ENCODE assay signal across 8 cellular contexts in genomic region chr1:30823969-30824735, GRCh38.
DNase-seq lines count a peak whose midpoint lies in the region; ATAC-seq lines count a peak whose summit lies in the region.

No MANE protein-coding gene starts in this region.

- H3K9me3 Mint-ChIP-seq in activated CD4-positive, alpha-beta T cell treated with anti-CD3 and anti-CD28 coated beads, Interleukin-2, amount 10 ng/mL, durations not matched to agents 7 days and 5 days: no peaks in the 10 kb centered on the region

- peak; percentile 99 for ATAC-seq in GM19372 (IDR thresholded peaks at IDR 0.05; ENCODE audit: low read depth, unreplicated experiment)
- ATAC-seq in HG03469 (IDR thresholded peaks at IDR 0.05; ENCODE audit: unreplicated experiment): peak; percentile 82

- H3K27ac ChIP-seq in layer of hippocampus (ENCODE audit: low read depth, low read length): peak overlapping the region; percentile 98

- H3K27ac Mint-ChIP-seq in activated CD4-positive, alpha-beta T cell treated with anti-CD3 and anti-CD28 coated beads, Interleukin-2, amount 10 ng/mL, durations not matched to agents 7 days and 5 days: no peak overlapping the region

- DNase-seq in AG20443 (ENCODE audit: low spot score): peak; percentile 100
- DNase-seq in NCI-H526 treated with DMSO at 0.1 percent for 48 hours (lab: John Stamatoyannopoulos, UW): peak; percentile 82
- DNase-seq in activated CD4-positive, alpha-beta T cell treated with anti-CD3 and anti-CD28 coated beads, Interleukin-2, amount 10 ng/mL, durations not matched to agents 7 days and 5 days: peak; percentile 50
- peak; percentile 72 for DNase-seq in cortex of kidney (lab: John Stamatoyannopoulos, UW)
- DNase-seq in stimulated activated CD4-positive, alpha-beta T cell treated with anti-CD3 and anti-CD28 coated beads, Interleukin-1b, Interleukin-23, amount 100 ng/mL, for 24 hours (ENCODE audit: low read depth in 4 of 4, low spot score in 1 of 4): peak; percentile 11 to 37 (median 23)

- POLR2A ChIA-PET in activated CD4-positive, alpha-beta T cell treated with anti-CD3 and anti-CD28 coated beads, Interleukin-2, amount 10 ng/mL, durations not matched to agents 7 days and 5 days (lab: Charles Lee): no interaction called here

- H3K27me3 ChIP-seq in layer of hippocampus (ENCODE audit: control insufficient read depth, insufficient read depth, low read length): no peaks in the 10 kb centered on the region

- peaks cover 64% of the 10 kb centered on the region for H3K27me3 Mint-ChIP-seq in activated CD4-positive, alpha-beta T cell treated with anti-CD3 and anti-CD28 coated beads, Interleukin-2, amount 10 ng/mL, durations not matched to agents 7 days and 5 days

- H3K4me3 Mint-ChIP-seq in activated CD4-positive, alpha-beta T cell treated with anti-CD3 and anti-CD28 coated beads, Interleukin-2, amount 10 ng/mL, durations not matched to agents 7 days and 5 days: peak overlapping the region; percentile 43

- H3K4me1 Mint-ChIP-seq in activated CD4-positive, alpha-beta T cell treated with anti-CD3 and anti-CD28 coated beads, Interleukin-2, amount 10 ng/mL, durations not matched to agents 7 days and 5 days: peaks cover 22% of the 10 kb centered on the region

- CTCF ChIA-PET in activated CD4-positive, alpha-beta T cell treated with anti-CD3 and anti-CD28 coated beads, Interleukin-2, amount 10 ng/mL, durations not matched to agents 7 days and 5 days (lab: Charles Lee): interaction anchor here (0.8 to 1.0 kb wide), 2 partner anchors 10 to 21 kb away, joined by 3 to 4 read pairs; no protein-coding TSS in a partner anchor

- H3K36me3 Mint-ChIP-seq in activated CD4-positive, alpha-beta T cell treated with anti-CD3 and anti-CD28 coated beads, Interleukin-2, amount 10 ng/mL, durations not matched to agents 7 days and 5 days (ENCODE audit: low read depth): no peaks in the 10 kb centered on the region

Comparison
In these comparisons a context has a peak if more than half of its experiments do, and no peak if none do; other contexts are left out.
1. Peak in every context shown above with its lines: DNase-seq, ATAC-seq and H3K27ac ChIP-seq.
2. DNase-seq: peak in every context shown above with its lines; median percentile 100 in AG20443; 82 in NCI-H526 treated with DMSO at 0.1 percent for 48 hours; 72 in cortex of kidney; 50 in activated CD4-positive, alpha-beta T cell treated with anti-CD3 and anti-CD28 coated beads, Interleukin-2, amount 10 ng/mL, durations not matched to agents 7 days and 5 days; 23 in stimulated activated CD4-positive, alpha-beta T cell treated with anti-CD3 and anti-CD28 coated beads, Interleukin-1b, Interleukin-23, amount 100 ng/mL, for 24 hours.